In the genomic region with DNA sequence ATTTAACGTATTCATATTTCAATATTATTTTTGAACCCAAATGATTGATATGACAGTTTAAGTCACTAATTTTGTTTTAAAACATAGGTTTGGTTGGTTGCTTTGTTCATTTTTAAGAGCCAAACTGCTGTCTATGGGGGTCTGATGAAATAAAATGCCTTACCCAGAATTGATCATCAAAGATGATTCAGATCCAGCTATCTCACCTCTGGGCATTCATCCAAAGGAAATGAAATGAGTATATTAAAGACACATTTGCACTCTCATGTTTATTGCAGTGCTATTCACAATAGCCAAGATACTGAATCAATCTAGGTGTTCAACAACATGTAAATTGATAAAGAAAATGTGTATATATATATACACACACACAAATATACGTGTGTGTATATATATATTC, we compare ENCODE assay signal across 2 cellular contexts.
A peak's percentile ranks its signal among the peaks of the same experiment; 100 is the strongest.
TF ChIP-seq lines count a peak whose summit lies in the region.

No MANE protein-coding gene starts in this region.

TF ChIP-seq in SK-N-SH, 30 proteins besides CTCF, POLR2A, EP300 and RAD21 (continued from another document):
- TF ChIP-seq JUND (IDR thresholded peaks at IDR 0.05) (no peak), FOXJ3 (CRISPR knock-in tag; IDR thresholded peaks at IDR 0.05) (no peak), NFIC (IDR thresholded peaks at IDR 0.05; ENCODE audit: borderline replicate concordance) (peak; percentile 51; the same call in 1 of the 2 replicates), YY1 (IDR thresholded peaks at IDR 0.05; ENCODE audit: low read depth) (no peak), RFX5 (IDR thresholded peaks at IDR 0.05; ENCODE audit: low read length) (no peak)
- TF ChIP-seq, protein P1, sequence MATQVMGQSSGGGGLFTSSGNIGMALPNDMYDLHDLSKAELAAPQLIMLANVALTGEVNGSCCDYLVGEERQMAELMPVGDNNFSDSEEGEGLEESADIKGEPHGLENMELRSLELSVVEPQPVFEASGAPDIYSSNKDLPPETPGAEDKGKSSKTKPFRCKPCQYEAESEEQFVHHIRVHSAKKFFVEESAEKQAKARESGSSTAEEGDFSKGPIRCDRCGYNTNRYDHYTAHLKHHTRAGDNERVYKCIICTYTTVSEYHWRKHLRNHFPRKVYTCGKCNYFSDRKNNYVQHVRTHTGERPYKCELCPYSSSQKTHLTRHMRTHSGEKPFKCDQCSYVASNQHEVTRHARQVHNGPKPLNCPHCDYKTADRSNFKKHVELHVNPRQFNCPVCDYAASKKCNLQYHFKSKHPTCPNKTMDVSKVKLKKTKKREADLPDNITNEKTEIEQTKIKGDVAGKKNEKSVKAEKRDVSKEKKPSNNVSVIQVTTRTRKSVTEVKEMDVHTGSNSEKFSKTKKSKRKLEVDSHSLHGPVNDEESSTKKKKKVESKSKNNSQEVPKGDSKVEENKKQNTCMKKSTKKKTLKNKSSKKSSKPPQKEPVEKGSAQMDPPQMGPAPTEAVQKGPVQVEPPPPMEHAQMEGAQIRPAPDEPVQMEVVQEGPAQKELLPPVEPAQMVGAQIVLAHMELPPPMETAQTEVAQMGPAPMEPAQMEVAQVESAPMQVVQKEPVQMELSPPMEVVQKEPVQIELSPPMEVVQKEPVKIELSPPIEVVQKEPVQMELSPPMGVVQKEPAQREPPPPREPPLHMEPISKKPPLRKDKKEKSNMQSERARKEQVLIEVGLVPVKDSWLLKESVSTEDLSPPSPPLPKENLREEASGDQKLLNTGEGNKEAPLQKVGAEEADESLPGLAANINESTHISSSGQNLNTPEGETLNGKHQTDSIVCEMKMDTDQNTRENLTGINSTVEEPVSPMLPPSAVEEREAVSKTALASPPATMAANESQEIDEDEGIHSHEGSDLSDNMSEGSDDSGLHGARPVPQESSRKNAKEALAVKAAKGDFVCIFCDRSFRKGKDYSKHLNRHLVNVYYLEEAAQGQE (IDR thresholded peaks at IDR 0.05; ENCODE audit: low read depth, low read length): no peak
- TF ChIP-seq, protein P2, sequence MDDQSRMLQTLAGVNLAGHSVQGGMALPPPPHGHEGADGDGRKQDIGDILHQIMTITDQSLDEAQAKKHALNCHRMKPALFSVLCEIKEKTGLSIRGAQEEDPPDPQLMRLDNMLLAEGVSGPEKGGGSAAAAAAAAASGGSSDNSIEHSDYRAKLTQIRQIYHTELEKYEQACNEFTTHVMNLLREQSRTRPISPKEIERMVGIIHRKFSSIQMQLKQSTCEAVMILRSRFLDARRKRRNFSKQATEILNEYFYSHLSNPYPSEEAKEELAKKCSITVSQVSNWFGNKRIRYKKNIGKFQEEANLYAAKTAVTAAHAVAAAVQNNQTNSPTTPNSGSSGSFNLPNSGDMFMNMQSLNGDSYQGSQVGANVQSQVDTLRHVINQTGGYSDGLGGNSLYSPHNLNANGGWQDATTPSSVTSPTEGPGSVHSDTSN (IDR thresholded peaks at IDR 0.05): no peak

TF ChIP-seq in SK-N-SH treated with all-trans-retinoic acid at 6 μM for 48 hours, 23 proteins besides CTCF, POLR2A, EP300 and RAD21 (continued from another document):
- TF ChIP-seq, protein P3, sequence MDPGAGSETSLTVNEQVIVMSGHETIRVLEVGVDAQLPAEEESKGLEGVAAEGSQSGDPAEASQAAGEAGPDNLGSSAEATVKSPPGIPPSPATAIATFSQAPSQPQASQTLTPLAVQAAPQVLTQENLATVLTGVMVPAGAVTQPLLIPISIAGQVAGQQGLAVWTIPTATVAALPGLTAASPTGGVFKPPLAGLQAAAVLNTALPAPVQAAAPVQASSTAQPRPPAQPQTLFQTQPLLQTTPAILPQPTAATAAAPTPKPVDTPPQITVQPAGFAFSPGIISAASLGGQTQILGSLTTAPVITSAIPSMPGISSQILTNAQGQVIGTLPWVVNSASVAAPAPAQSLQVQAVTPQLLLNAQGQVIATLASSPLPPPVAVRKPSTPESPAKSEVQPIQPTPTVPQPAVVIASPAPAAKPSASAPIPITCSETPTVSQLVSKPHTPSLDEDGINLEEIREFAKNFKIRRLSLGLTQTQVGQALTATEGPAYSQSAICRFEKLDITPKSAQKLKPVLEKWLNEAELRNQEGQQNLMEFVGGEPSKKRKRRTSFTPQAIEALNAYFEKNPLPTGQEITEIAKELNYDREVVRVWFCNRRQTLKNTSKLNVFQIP (CRISPR knock-in tag; IDR thresholded peaks at IDR 0.05; ENCODE audit: borderline replicate concordance, low read depth): no peak
- TF ChIP-seq BACH2 (CRISPR knock-in tag; IDR thresholded peaks at IDR 0.05; ENCODE audit: borderline replicate concordance): no peak
- TF ChIP-seq TCF4 (CRISPR knock-in tag; IDR thresholded peaks at IDR 0.05; ENCODE audit: borderline replicate concordance): no peak
- TF ChIP-seq ZFP3 (CRISPR knock-in tag; IDR thresholded peaks at IDR 0.05): no peak
- TF ChIP-seq SNAI2 (CRISPR knock-in tag; IDR thresholded peaks at IDR 0.05): no peak
- no peak for TF ChIP-seq ARNTL (CRISPR knock-in tag; IDR thresholded peaks at IDR 0.05; ENCODE audit: borderline replicate concordance, low read depth)
